4 cellular contexts compared by ENCODE assay signal in genomic region chr14:36781897-36782296, GRCh38.
"Had no signal": no experiment of that assay in that cellular context is flagged by ENCODE, and none has a peak within 500 bp of the region (broad histone marks: within the 10 kb centered on the region; RNA-seq: fewer than 3 reads in every experiment).

No MANE protein-coding gene starts in this region.

- H3K4me3 ChIP-seq: K562 had no signal

- ATAC-seq: HepG2, K562 had no signal

- H3K27ac ChIP-seq: HL-60, KMS-11 had no signal
